8 cellular contexts compared by ENCODE assay signal in the genomic region with DNA sequence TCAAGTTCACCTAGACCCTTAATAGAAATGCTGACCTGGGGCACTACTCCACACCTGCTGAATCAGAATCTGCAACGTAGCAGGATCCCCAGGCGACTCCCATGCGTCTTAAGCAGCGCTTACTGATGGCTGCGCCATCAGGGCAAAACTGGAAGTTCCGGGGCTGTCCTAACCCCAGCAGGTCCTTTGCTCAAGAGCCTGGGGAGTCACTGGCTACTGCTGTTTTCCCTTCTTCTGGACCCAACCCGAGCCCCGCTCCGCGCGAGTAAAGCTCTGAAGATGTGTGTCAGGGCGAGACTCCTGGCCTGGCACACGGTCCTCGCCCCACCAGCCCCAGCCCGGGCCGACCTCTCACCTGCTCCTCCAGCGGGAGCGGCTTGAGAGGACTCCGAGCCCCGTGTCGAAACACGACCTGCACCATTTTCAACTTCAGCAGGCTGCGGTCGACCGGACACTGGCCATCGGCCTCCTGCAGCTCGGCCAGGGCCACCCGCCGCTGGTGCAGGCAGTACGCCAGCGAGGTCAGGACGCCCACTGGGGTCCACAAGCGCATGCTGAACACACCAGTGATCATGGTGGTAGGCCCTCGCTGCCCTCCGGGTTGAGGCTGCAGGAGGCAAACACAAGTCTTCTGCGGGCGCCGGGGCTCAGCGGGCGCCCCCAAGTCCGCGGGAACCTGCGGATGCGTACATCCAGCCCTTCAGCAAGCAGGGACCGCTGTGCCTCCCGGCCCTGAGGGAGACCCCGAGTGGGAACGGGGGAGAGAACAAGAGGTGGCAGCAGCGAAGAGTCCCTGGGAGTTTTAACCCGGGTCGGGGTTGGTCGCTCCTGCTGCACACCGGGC. TPM values are rescaled to one million over a fixed set of nuclear protein-coding genes. Genes with fewer than 3 reads are reported as not detected.
DNase-seq lines count a peak whose midpoint lies in the region; ATAC-seq and TF ChIP-seq lines count a peak whose summit lies in the region.

No MANE protein-coding gene starts in this region.

- H3K36me3 ChIP-seq in SJCRH30 (no peaks in the 10 kb centered on the region), adrenal gland (replicated peaks in 1 of 2) (no peaks in the 10 kb centered on the region), prostate gland (no peaks in the 10 kb centered on the region)

- intact Hi-C loops in adrenal gland (cut with DNase I) = no loop called here
- intact Hi-C loops in left ventricle myocardium superior (cut with micrococcal nuclease) = no loop called here
- intact Hi-C loops in prostate gland (cut with DNase I) = no loop called here

- H3K27ac ChIP-seq in SJCRH30 (no peak overlapping the region), adrenal gland (peak overlapping the region; percentile 53 to 86 (median 70)), prostate gland (peak overlapping the region; percentile 77 to 87)

- 0 to 4% (median 1%) methylated on average over 13 to 53 of the region's 53 CpGs for whole genome bisulfite sequencing in adrenal gland, 4 donors
- under 1% methylated on average over 45 of the region's 53 CpGs for WGBS in prostate gland

- no peaks in the 10 kb centered on the region for H3K27me3 ChIP-seq in SJCRH30
- no peaks in the 10 kb centered on the region for H3K27me3 ChIP-seq in adrenal gland
- H3K27me3 ChIP-seq in prostate gland (replicated peaks; ENCODE audit: insufficient read depth) = no peaks in the 10 kb centered on the region

- TF ChIP-seq POLR2A in adrenal gland (IDR thresholded peaks at IDR 0.05) (no peak), prostate gland (IDR thresholded peaks at IDR 0.05) (no peak)

- DNase-seq in DMS 273 (lab: John Stamatoyannopoulos, UW; ENCODE audit: unreplicated experiment) = peak; percentile 73
- DNase-seq in HK-2 (ENCODE audit: unreplicated experiment) = peak; percentile 56
- peak; percentile 22 to 28 for DNase-seq in SJCRH30
- peak; percentile 45 to 68 (median 51) for DNase-seq in adrenal gland
- DNase-seq in left ventricle myocardium superior = peak; percentile 59
- DNase-seq in prostate gland (ENCODE audit: low spot score) = peak; percentile 42
- DNase-seq in cortex of kidney (lab: John Stamatoyannopoulos, UW) = no peak

- H3K4me3 ChIP-seq in SJCRH30 (peak overlapping the region; percentile 67), adrenal gland (peak overlapping the region; percentile 26 to 93 (median 78)), prostate gland (peak overlapping the region; percentile 52 to 76)

- H3K4me1 ChIP-seq in SJCRH30 (no peaks in the 10 kb centered on the region), adrenal gland (replicated peaks in 1 of 2) (peaks cover 7 to 14% of the 10 kb centered on the region in 2 donors), prostate gland (replicated peaks) (no peaks in the 10 kb centered on the region)

- H3K9me3 ChIP-seq in SJCRH30 (replicated peaks) (no peaks in the 10 kb centered on the region), adrenal gland (replicated peaks in 1 of 3) (no peaks in the 10 kb centered on the region), prostate gland (no peaks in the 10 kb centered on the region)

- ATAC-seq in GM19467 (IDR thresholded peaks at IDR 0.05; ENCODE audit: unreplicated experiment) (peak; percentile 39), left ventricle myocardium superior (peak; percentile 64)

- TF ChIP-seq CTCF in adrenal gland (IDR thresholded peaks at IDR 0.05) = peak in 1 of 6 experiments; percentile 20
- no peak for TF ChIP-seq CTCF in prostate gland (IDR thresholded peaks at IDR 0.05)

RNA-seq across cellular contexts. Expression of a gene that starts 0.6 kb away (rescaled TPM):
- total RNA-seq in SJCRH30 (2014; rRNA removed; shearing (Covaris generic)) = 1.6 and 1.8 TPM in 2 replicates
- total RNA-seq in adrenal gland = 10 to 100 TPM in 6 of 8 donors, 1 to 10 TPM in 2; 7.4 to 32.6 (median 21.0) TPM
- 10 to 100 TPM; 16.3 to 24.6 (median 20.6) TPM for polyA plus RNA-seq in adrenal gland
- 7.1 TPM for total RNA-seq in left ventricle myocardium superior
- 10 to 100 TPM; 20.2 to 22.0 TPM for total RNA-seq in prostate gland
